Comparison of ENCODE assay signal across 16 cellular contexts in genomic region chr6:163169521-163169920, GRCh38.
"Had no signal": no experiment of that assay in that cellular context is flagged by ENCODE, and none has a peak within 500 bp of the region (broad histone marks: within the 10 kb centered on the region; RNA-seq: fewer than 3 reads in every experiment).

No MANE protein-coding gene starts in this region.

- H3K9me3 ChIP-seq: mucosa of descending colon, pancreas, vagina had no signal

- H3K27me3 Mint-ChIP-seq: progenitor cell of endocrine pancreas; stimulated activated naive CD8-positive, alpha-beta T cell treated with anti-CD3 and anti-CD28 coated beads, Interleukin-15, Interleukin-2, amounts not matched to agents 100 ng/mL and 50 ng/mL, for 24 hours had no signal

- DNase-seq: effector CD8-positive, alpha-beta T cell; heart left ventricle; hippocampal formation; mammary epithelial cell; mucosa of descending colon; nucleus accumbens; pancreas; right cardiac atrium had no signal

- ATAC-seq: esophagus mucosa; heart left ventricle; mucosa of descending colon; naive thymus-derived CD8-positive, alpha-beta T cell; pancreas had no signal

- H3K9me3 Mint-ChIP-seq: naive thymus-derived CD8-positive, alpha-beta T cell; stimulated activated effector memory CD8-positive, alpha-beta T cell treated with anti-CD3 and anti-CD28 coated beads, Interleukin-12 subunit alpha, Interleukin-12 subunit beta, amount 100 ng/mL, for 72 hours; stimulated activated naive CD8-positive, alpha-beta T cell treated with anti-CD3 and anti-CD28 coated beads, Interleukin-15, Interleukin-2, amounts not matched to agents 100 ng/mL and 50 ng/mL, for 24 hours had no signal

- H3K4me3 Mint-ChIP-seq: naive thymus-derived CD8-positive, alpha-beta T cell; stimulated activated effector memory CD8-positive, alpha-beta T cell treated with anti-CD3 and anti-CD28 coated beads, Interleukin-12 subunit alpha, Interleukin-12 subunit beta, amount 100 ng/mL, for 72 hours; stimulated activated naive CD8-positive, alpha-beta T cell treated with anti-CD3 and anti-CD28 coated beads, Interleukin-15, Interleukin-2, amounts not matched to agents 100 ng/mL and 50 ng/mL, for 24 hours had no signal

- H3K27ac Mint-ChIP-seq: naive thymus-derived CD8-positive, alpha-beta T cell; progenitor cell of endocrine pancreas; stimulated activated effector memory CD8-positive, alpha-beta T cell treated with anti-CD3 and anti-CD28 coated beads, Interleukin-12 subunit alpha, Interleukin-12 subunit beta, amount 100 ng/mL, for 72 hours; stimulated activated naive CD8-positive, alpha-beta T cell treated with anti-CD3 and anti-CD28 coated beads, Interleukin-15, Interleukin-2, amounts not matched to agents 100 ng/mL and 50 ng/mL, for 24 hours had no signal

- H3K4me1 ChIP-seq: heart left ventricle, pancreas, vagina had no signal

- H3K36me3 ChIP-seq: heart left ventricle, pancreas, vagina had no signal

- H3K4me2 ChIP-seq: smooth muscle cell had no signal

- H3K4me3 ChIP-seq: coronary artery, mucosa of descending colon, pancreas, smooth muscle cell, vagina had no signal

- H3K27me3 ChIP-seq: heart left ventricle, pancreas, vagina had no signal

- H3K36me3 Mint-ChIP-seq: naive thymus-derived CD8-positive, alpha-beta T cell; stimulated activated effector memory CD8-positive, alpha-beta T cell treated with anti-CD3 and anti-CD28 coated beads, Interleukin-12 subunit alpha, Interleukin-12 subunit beta, amount 100 ng/mL, for 72 hours had no signal

- H3K27ac ChIP-seq: coronary artery, heart left ventricle, pancreas, vagina had no signal

- H3K4me1 Mint-ChIP-seq: stimulated activated effector memory CD8-positive, alpha-beta T cell treated with anti-CD3 and anti-CD28 coated beads, Interleukin-12 subunit alpha, Interleukin-12 subunit beta, amount 100 ng/mL, for 72 hours had no signal
